ENCODE assay signal across 13 cellular contexts in genomic region chr11:124752471-124753100, GRCh38. TPM values are rescaled to one million over a fixed set of nuclear protein-coding genes. Genes with fewer than 3 reads are reported as not detected.
DNase-seq lines count a peak whose midpoint lies in the region; ATAC-seq, FAIRE-seq and TF ChIP-seq lines count a peak whose summit lies in the region.
"Had no signal": no experiment of that assay in that cellular context is flagged by ENCODE, and none has a peak within 500 bp of the region (broad histone marks: within the 10 kb centered on the region; RNA-seq: fewer than 3 reads in every experiment).

No MANE protein-coding gene starts in this region.

- H3K9me3 Mint-ChIP-seq in activated CD4-positive, alpha-beta memory T cell treated with anti-CD3 and anti-CD28 coated beads, Interleukin-2, amount 10 ng/mL, durations not matched to agents 7 days and 5 days: no peaks in the 10 kb centered on the region
- H3K9me3 Mint-ChIP-seq in activated CD4-positive, alpha-beta T cell treated with anti-CD3 and anti-CD28 coated beads, Interleukin-2, amount 10 ng/mL, durations not matched to agents 24 days and 14 days: no peaks in the 10 kb centered on the region

- H3K27me3 ChIP-seq in HepG2 (ENCODE audit: control insufficient read depth in 1 of 2, insufficient read depth in 2 of 2, low read length in 2 of 2) (peaks cover 0 to 46% of the 10 kb centered on the region in 2 experiments; a peak in 4 of 5 replicates), right lobe of liver (no peaks in the 10 kb centered on the region), upper lobe of right lung (no peaks in the 10 kb centered on the region)

- CTCF ChIA-PET in HepG2 (lab: Yijun Ruan, JAX; ENCODE audit: low intra/inter-chr PET ratio, low total read pairs): no interaction called here
- CTCF ChIA-PET in activated CD4-positive, alpha-beta memory T cell treated with anti-CD3 and anti-CD28 coated beads, Interleukin-2, amount 10 ng/mL, durations not matched to agents 7 days and 5 days (lab: Charles Lee): interaction anchor here (0.7 to 2.3 kb wide), 4 partner anchors 11 to 591 kb away, joined by 3 to 17 read pairs (median 7); partner anchors contain the start of gene NRGN

- H4K20me1 ChIP-seq in HepG2 (ENCODE audit: insufficient read depth, low read length): no peaks in the 10 kb centered on the region

- FAIRE-seq in HepG2 (lab: Jason Lieb, UNC): no peak

- H3K36me3 ChIP-seq in HepG2 (replicated peaks in 1 of 2; ENCODE audit: control insufficient read depth in 1 of 2, insufficient read depth in 2 of 2, low read length in 2 of 2) (no peaks in the 10 kb centered on the region), right lobe of liver (no peaks in the 10 kb centered on the region), upper lobe of right lung (peaks cover 32% of the 10 kb centered on the region)

- intact Hi-C loops in HepG2 (cut with micrococcal nuclease; ENCODE audit: unreplicated experiment): no loop called here
- intact Hi-C loops in right lobe of liver (cut with DNase I): no loop called here
- intact Hi-C loops in upper lobe of right lung (cut with DNase I): no loop called here
- intact Hi-C loops in activated CD4-positive, alpha-beta T cell treated with anti-CD3 and anti-CD28 coated beads, Interleukin-2, amount 10 ng/mL, durations not matched to agents 24 days and 14 days (cut with micrococcal nuclease): loop anchor here (10.0 kb wide), 1 partner anchor 412 kb away; the partner anchor contains the start of gene PKNOX2

- no peaks in the 10 kb centered on the region for H3K9me3 ChIP-seq in HepG2 (ENCODE audit: low read length)
- no peaks in the 10 kb centered on the region for H3K9me3 ChIP-seq in right lobe of liver
- no peaks in the 10 kb centered on the region for H3K9me3 ChIP-seq in iPS-18c (ENCODE audit: control insufficient read depth, insufficient read depth, low read length)
- no peaks in the 10 kb centered on the region for H3K9me3 ChIP-seq in upper lobe of right lung
- H3K9me3 ChIP-seq: mucosa of descending colon had no signal

- WGBS in HepG2 (ENCODE audit: low lambda C conversion rate): 64% methylated on average over 8 of the region's 10 CpGs
- 48% methylated on average over 7 of the region's 10 CpGs for WGBS in right lobe of liver (ENCODE audit: insufficient coverage, low coverage, low lambda C conversion rate, missing lambda C conversion rate)

- H3K27ac ChIP-seq in HepG2 (ENCODE audit: extremely low read length, insufficient read depth, low read length): no peak overlapping the region
- no peak overlapping the region for H3K27ac ChIP-seq in right lobe of liver
- H3K27ac ChIP-seq in upper lobe of right lung: peak overlapping the region; percentile 83

- DNase-seq in HepG2 (ENCODE audit: low spot score) (no peak), right lobe of liver (no peak), upper lobe of right lung (no peak), NCI-H748 treated with DMSO at 0.1 percent for 48 hours (lab: John Stamatoyannopoulos, UW) (no peak)
- DNase-seq in activated CD4-positive, alpha-beta memory T cell treated with anti-CD3 and anti-CD28 coated beads, Interleukin-2, amount 10 ng/mL, durations not matched to agents 7 days and 5 days: no peak
- DNase-seq in activated CD4-positive, alpha-beta T cell treated with anti-CD3 and anti-CD28 coated beads, Interleukin-2, amount 10 ng/mL, durations not matched to agents 24 days and 14 days: no peak
- DNase-seq: NCI-H1105; NCI-H526 treated with DMSO at 0.1 percent for 48 hours; stimulated activated CD4-positive, alpha-beta T cell treated with anti-CD3 and anti-CD28 coated beads, Interleukin-2, amount 100 ng/mL, for 24 hours had no signal

- H3K4me3 ChIP-seq in HepG2 (replicated peaks in 1 of 3; ENCODE audit: insufficient read depth in 1 of 3, low read depth in 2 of 3, low read length in 3 of 3): peak overlapping the region; percentile 44 to 65 (median 60); a peak in 4 of 6 replicates
- no peak overlapping the region for H3K4me3 ChIP-seq in right lobe of liver
- H3K4me3 ChIP-seq in iPS-18c (ENCODE audit: insufficient read depth, low read depth, low read length): peak overlapping the region; percentile 51; the same call in 1 of the 2 replicates
- peak overlapping the region; percentile 28 for H3K4me3 ChIP-seq in upper lobe of right lung
- H3K4me3 ChIP-seq: coronary artery had no signal

- peaks cover 62% of the 10 kb centered on the region for H3K4me1 ChIP-seq in HepG2 (ENCODE audit: insufficient read depth, low read length)
- H3K4me1 ChIP-seq in right lobe of liver: peaks cover 0 to 8% (median 0%) of the 10 kb centered on the region in 4 donors
- peaks cover 49% of the 10 kb centered on the region for H3K4me1 ChIP-seq in upper lobe of right lung

- H2AFZ ChIP-seq in HepG2 (ENCODE audit: low read length): no peak overlapping the region

- no peak overlapping the region for H3K9ac ChIP-seq in HepG2 (ENCODE audit: insufficient read depth, low read depth, low read length)

- BruUV-seq in HepG2 (replicated peaks; lab: Mats Ljungman, UMichigan): no TSS peak

- no peaks in the 10 kb centered on the region for H3K36me3 Mint-ChIP-seq in activated CD4-positive, alpha-beta memory T cell treated with anti-CD3 and anti-CD28 coated beads, Interleukin-2, amount 10 ng/mL, durations not matched to agents 7 days and 5 days (ENCODE audit: low read depth)
- no peaks in the 10 kb centered on the region for H3K36me3 Mint-ChIP-seq in activated CD4-positive, alpha-beta T cell treated with anti-CD3 and anti-CD28 coated beads, Interleukin-2, amount 10 ng/mL, durations not matched to agents 24 days and 14 days (ENCODE audit: low read depth)

- no peaks in the 10 kb centered on the region for H3K79me2 ChIP-seq in HepG2 (ENCODE audit: insufficient read depth, low read length)

- TF ChIP-seq RAD21 in HepG2 (CRISPR knock-in tag; IDR thresholded peaks at IDR 0.05): no peak

- peaks cover 21% of the 10 kb centered on the region for H3K27me3 Mint-ChIP-seq in activated CD4-positive, alpha-beta memory T cell treated with anti-CD3 and anti-CD28 coated beads, Interleukin-2, amount 10 ng/mL, durations not matched to agents 7 days and 5 days
- peaks cover 16% of the 10 kb centered on the region for H3K27me3 Mint-ChIP-seq in activated CD4-positive, alpha-beta T cell treated with anti-CD3 and anti-CD28 coated beads, Interleukin-2, amount 10 ng/mL, durations not matched to agents 24 days and 14 days

- peak overlapping the region; percentile 21 for H3K4me3 Mint-ChIP-seq in activated CD4-positive, alpha-beta memory T cell treated with anti-CD3 and anti-CD28 coated beads, Interleukin-2, amount 10 ng/mL, durations not matched to agents 7 days and 5 days
- no peak overlapping the region for H3K4me3 Mint-ChIP-seq in activated CD4-positive, alpha-beta T cell treated with anti-CD3 and anti-CD28 coated beads, Interleukin-2, amount 10 ng/mL, durations not matched to agents 24 days and 14 days

- TF ChIP-seq CTCF in HepG2 (CRISPR knock-in tag; IDR thresholded peaks at IDR 0.05) (no peak), right lobe of liver (IDR thresholded peaks at IDR 0.05) (no peak), upper lobe of right lung (IDR thresholded peaks at IDR 0.05) (no peak)

- POLR2A ChIA-PET in HepG2 (lab: Yijun Ruan, JAX): interaction anchor here (1.5 kb wide), 1 partner anchor 79 kb away, joined by 3 read pairs; the partner anchor contains the start of genes SIAE and SPA17
- POLR2A ChIA-PET in activated CD4-positive, alpha-beta memory T cell treated with anti-CD3 and anti-CD28 coated beads, Interleukin-2, amount 10 ng/mL, durations not matched to agents 7 days and 5 days (lab: Charles Lee): interaction anchor here (1.5 to 1.6 kb wide), 2 partner anchors 10 to 47 kb away, joined by 4 to 5 read pairs; partner anchors contain the start of genes ESAM and MSANTD2

- TF ChIP-seq POLR2A in HepG2 (IDR thresholded peaks at IDR 0.05; ENCODE audit: insufficient read depth in 1 of 2, low read depth in 2 of 2, low read length in 2 of 2) (no peak), right lobe of liver (IDR thresholded peaks at IDR 0.05) (no peak)

- TF ChIP-seq EP300 in HepG2 (IDR thresholded peaks at IDR 0.05; ENCODE audit: low read depth in 2 of 2, low read length in 2 of 2): no peak
- TF ChIP-seq EP300 in HepG2 (CRISPR knock-in tag; IDR thresholded peaks at IDR 0.05; ENCODE audit: borderline replicate concordance): no peak

- no peak for ATAC-seq in HepG2
- ATAC-seq in right lobe of liver: no peak
- peak; percentile 5 for ATAC-seq in upper lobe of right lung
- no peak for ATAC-seq in HG02678 (IDR thresholded peaks at IDR 0.05; ENCODE audit: unreplicated experiment)

- peaks cover 28% of the 10 kb centered on the region for H3K4me1 Mint-ChIP-seq in activated CD4-positive, alpha-beta memory T cell treated with anti-CD3 and anti-CD28 coated beads, Interleukin-2, amount 10 ng/mL, durations not matched to agents 7 days and 5 days
- H3K4me1 Mint-ChIP-seq in activated CD4-positive, alpha-beta T cell treated with anti-CD3 and anti-CD28 coated beads, Interleukin-2, amount 10 ng/mL, durations not matched to agents 24 days and 14 days: peaks cover 18% of the 10 kb centered on the region

- H3K27ac Mint-ChIP-seq in activated CD4-positive, alpha-beta memory T cell treated with anti-CD3 and anti-CD28 coated beads, Interleukin-2, amount 10 ng/mL, durations not matched to agents 7 days and 5 days: no peak overlapping the region
- H3K27ac Mint-ChIP-seq in activated CD4-positive, alpha-beta T cell treated with anti-CD3 and anti-CD28 coated beads, Interleukin-2, amount 10 ng/mL, durations not matched to agents 24 days and 14 days: no peak overlapping the region

- in situ Hi-C loops in HepG2 (cut with HindIII; ENCODE audit: extremely low pct_ligation_motif_present, low pct_unique_long_range_greater_than_20kb): no loop called here

- peak overlapping the region; percentile 71 for H3K4me2 ChIP-seq in HepG2 (ENCODE audit: low read depth, low read length)

RNA-seq across cellular contexts. Expression of gene VSIG2, which starts 0.5 kb away (rescaled TPM):
- 0.46 and 0.80 TPM in 2 replicates for total RNA-seq in HepG2 (2016; rRNA removed; fragmentation: Illumina TruSeq; extraction: Trizol)
- 0.44 and 0.71 TPM in 2 replicates for total RNA-seq in HepG2 (2016; cell fraction: cytosol; rRNA removed; fragmentation: Illumina TruSeq; extraction: Trizol; ENCODE audit: low read depth)
- total RNA-seq in HepG2 (2016; cell fraction: insoluble cytoplasmic fraction; rRNA removed; fragmentation: Illumina TruSeq; extraction: Trizol): 0.16 and 0.37 TPM in 2 replicates
- total RNA-seq in HepG2 (2016; cell fraction: membrane; rRNA removed; fragmentation: Illumina TruSeq; extraction: Trizol): 0.49 and 0.62 TPM in 2 replicates
- 0.66 and 0.68 TPM in 2 replicates for total RNA-seq in HepG2 (2016; cell fraction: nucleus; rRNA removed; fragmentation: Illumina TruSeq; extraction: Trizol)
- polyA plus RNA-seq in HepG2 (2011; rRNA removed): 2.7 and 3.5 TPM in 2 replicates
- polyA plus RNA-seq in HepG2 (2011; cell fraction: cytosol; rRNA removed): 2.0 and 3.1 TPM in 2 replicates
- polyA plus RNA-seq in HepG2 (2011; cell fraction: nucleus; rRNA removed): 3.6 and 3.8 TPM in 2 replicates
- polyA plus RNA-seq in HepG2 (2012): 0.79 and 1.0 TPM in 2 replicates
- polyA plus RNA-seq in HepG2 (2016; cell fraction: cytosol; fragmentation: Illumina TruSeq; extraction: Trizol; ENCODE audit: low read depth): 0.61 and 0.80 TPM in 2 replicates
- polyA plus RNA-seq in HepG2 (2016; cell fraction: insoluble cytoplasmic fraction; fragmentation: Illumina TruSeq; extraction: Trizol; ENCODE audit: low read depth): 0.58 TPM in 1 of 2 replicates, not detected in the other
- polyA plus RNA-seq in HepG2 (2016; cell fraction: membrane; fragmentation: Illumina TruSeq; extraction: Trizol; ENCODE audit: low read depth): 0.61 and 0.72 TPM in 2 replicates
- polyA plus RNA-seq in HepG2 (2016; cell fraction: nucleus; fragmentation: Illumina TruSeq; extraction: Trizol; ENCODE audit: insufficient read depth, low read depth): 0.99 and 1.3 TPM in 2 replicates
- polyA minus RNA-seq in HepG2 (2011; rRNA and poly(A)+ RNA removed; ENCODE audit: low replicate concordance): 2.1 TPM in 1 of 2 replicates, not detected in the other
- polyA minus RNA-seq in HepG2 (2011; cell fraction: cytosol; rRNA and poly(A)+ RNA removed): 0.49 TPM in 1 of 2 replicates, not detected in the other
- 0.39 TPM in 1 of 2 replicates, not detected in the other for polyA minus RNA-seq in HepG2 (2011; cell fraction: nucleus; rRNA and poly(A)+ RNA removed)
- total RNA-seq in right lobe of liver: 1 to 10 TPM in 2 of 6 experiments, under 1 TPM in 3, not detected in 1; 0.68 to 1.4 (median 0.83) TPM
- under 1 TPM; 0.38 to 0.55 TPM for total RNA-seq in activated CD4-positive, alpha-beta memory T cell treated with anti-CD3 and anti-CD28 coated beads, Interleukin-2, amount 10 ng/mL, durations not matched to agents 7 days and 5 days
- 40.1 TPM for total RNA-seq in upper lobe of right lung
- total RNA-seq in activated CD4-positive, alpha-beta T cell treated with anti-CD3 and anti-CD28 coated beads, Interleukin-2, amount 10 ng/mL, durations not matched to agents 24 days and 14 days: 0.23 TPM in 1 of 2 replicates, not detected in the other

RNA-seq across cellular contexts. Expression of gene ESAM, which starts 9.5 kb away (rescaled TPM):
- total RNA-seq in HepG2 (2016; rRNA removed; fragmentation: Illumina TruSeq; extraction: Trizol) (0.48 and 1.2 TPM in 2 replicates), right lobe of liver (10 to 100 TPM in 3 of 6 experiments, 1 to 10 TPM in 3; 6.1 to 15.3 (median 9.7) TPM), upper lobe of right lung (164 TPM)
- total RNA-seq in HepG2 (2016; cell fraction: cytosol; rRNA removed; fragmentation: Illumina TruSeq; extraction: Trizol; ENCODE audit: low read depth): 0.44 and 0.51 TPM in 2 replicates
- total RNA-seq in HepG2 (2016; cell fraction: insoluble cytoplasmic fraction; rRNA removed; fragmentation: Illumina TruSeq; extraction: Trizol): 0.33 and 1.5 TPM in 2 replicates
- total RNA-seq in HepG2 (2016; cell fraction: membrane; rRNA removed; fragmentation: Illumina TruSeq; extraction: Trizol): 0.65 and 0.80 TPM in 2 replicates
- 1.5 and 1.9 TPM in 2 replicates for total RNA-seq in HepG2 (2016; cell fraction: nucleus; rRNA removed; fragmentation: Illumina TruSeq; extraction: Trizol)
- 6.3 and 6.8 TPM in 2 replicates for polyA plus RNA-seq in HepG2 (2011; rRNA removed)
- 2.8 and 4.8 TPM in 2 replicates for polyA plus RNA-seq in HepG2 (2011; cell fraction: cytosol; rRNA removed)
- 5.1 and 7.8 TPM in 2 replicates for polyA plus RNA-seq in HepG2 (2011; cell fraction: nucleus; rRNA removed)
- 0.59 and 0.89 TPM in 2 replicates for polyA plus RNA-seq in HepG2 (2012)
- polyA plus RNA-seq in HepG2 (2016; cell fraction: cytosol; fragmentation: Illumina TruSeq; extraction: Trizol; ENCODE audit: low read depth): 0.98 and 1.0 TPM in 2 replicates
- 0.95 and 1.4 TPM in 2 replicates for polyA plus RNA-seq in HepG2 (2016; cell fraction: insoluble cytoplasmic fraction; fragmentation: Illumina TruSeq; extraction: Trizol; ENCODE audit: low read depth)
- 0.85 and 1.4 TPM in 2 replicates for polyA plus RNA-seq in HepG2 (2016; cell fraction: membrane; fragmentation: Illumina TruSeq; extraction: Trizol; ENCODE audit: low read depth)
- 2.5 and 3.0 TPM in 2 replicates for polyA plus RNA-seq in HepG2 (2016; cell fraction: nucleus; fragmentation: Illumina TruSeq; extraction: Trizol; ENCODE audit: insufficient read depth, low read depth)
- polyA minus RNA-seq in HepG2 (2011; rRNA and poly(A)+ RNA removed; ENCODE audit: low replicate concordance): 3.0 and 4.4 TPM in 2 replicates
- 1.8 and 2.2 TPM in 2 replicates for polyA minus RNA-seq in HepG2 (2011; cell fraction: cytosol; rRNA and poly(A)+ RNA removed)
- 1.9 and 3.0 TPM in 2 replicates for polyA minus RNA-seq in HepG2 (2011; cell fraction: nucleus; rRNA and poly(A)+ RNA removed)
- 1 to 10 TPM; 1.0 to 1.6 TPM for total RNA-seq in activated CD4-positive, alpha-beta memory T cell treated with anti-CD3 and anti-CD28 coated beads, Interleukin-2, amount 10 ng/mL, durations not matched to agents 7 days and 5 days
- total RNA-seq in activated CD4-positive, alpha-beta T cell treated with anti-CD3 and anti-CD28 coated beads, Interleukin-2, amount 10 ng/mL, durations not matched to agents 24 days and 14 days: 0.24 TPM in 1 of 2 replicates, not detected in the other

RNA-seq across cellular contexts. Expression of gene NRGN, which starts 12.8 kb away (rescaled TPM):
- 0.18 TPM in 1 of 2 replicates, not detected in the other for total RNA-seq in HepG2 (2016; rRNA removed; fragmentation: Illumina TruSeq; extraction: Trizol)
- total RNA-seq in HepG2 (2016; cell fraction: cytosol; rRNA removed; fragmentation: Illumina TruSeq; extraction: Trizol; ENCODE audit: low read depth): not detected in 2 replicates
- 0.19 TPM in 1 of 2 replicates, not detected in the other for total RNA-seq in HepG2 (2016; cell fraction: insoluble cytoplasmic fraction; rRNA removed; fragmentation: Illumina TruSeq; extraction: Trizol)
- not detected in 2 replicates for total RNA-seq in HepG2 (2016; cell fraction: membrane; rRNA removed; fragmentation: Illumina TruSeq; extraction: Trizol)
- 0.34 and 0.47 TPM in 2 replicates for total RNA-seq in HepG2 (2016; cell fraction: nucleus; rRNA removed; fragmentation: Illumina TruSeq; extraction: Trizol)
- 0.12 and 0.22 TPM in 2 replicates for polyA plus RNA-seq in HepG2 (2011; rRNA removed)
- 0.14 and 0.28 TPM in 2 replicates for polyA plus RNA-seq in HepG2 (2011; cell fraction: cytosol; rRNA removed)
- polyA plus RNA-seq in HepG2 (2011; cell fraction: nucleus; rRNA removed): 0.97 and 1.5 TPM in 2 replicates
- 0.17 and 0.63 TPM in 2 replicates for polyA plus RNA-seq in HepG2 (2012)
- polyA plus RNA-seq in HepG2 (2016; cell fraction: cytosol; fragmentation: Illumina TruSeq; extraction: Trizol; ENCODE audit: low read depth): 0.25 and 0.49 TPM in 2 replicates
- 0.46 and 0.95 TPM in 2 replicates for polyA plus RNA-seq in HepG2 (2016; cell fraction: insoluble cytoplasmic fraction; fragmentation: Illumina TruSeq; extraction: Trizol; ENCODE audit: low read depth)
- polyA plus RNA-seq in HepG2 (2016; cell fraction: membrane; fragmentation: Illumina TruSeq; extraction: Trizol; ENCODE audit: low read depth): 0.40 and 0.63 TPM in 2 replicates
- polyA plus RNA-seq in HepG2 (2016; cell fraction: nucleus; fragmentation: Illumina TruSeq; extraction: Trizol; ENCODE audit: insufficient read depth, low read depth): 0.44 and 0.90 TPM in 2 replicates
- polyA minus RNA-seq in HepG2 (2011; rRNA and poly(A)+ RNA removed; ENCODE audit: low replicate concordance): 0.98 and 1.9 TPM in 2 replicates
- polyA minus RNA-seq in HepG2 (2011; cell fraction: cytosol; rRNA and poly(A)+ RNA removed): not detected in 2 replicates
- polyA minus RNA-seq in HepG2 (2011; cell fraction: nucleus; rRNA and poly(A)+ RNA removed): not detected in 2 replicates
- total RNA-seq in right lobe of liver: 1 to 10 TPM in 3 of 6 experiments, under 1 TPM in 2, not detected in 1; 0.43 to 4.6 (median 1.4) TPM
- 1 to 10 TPM; 7.3 to 8.4 TPM for total RNA-seq in activated CD4-positive, alpha-beta memory T cell treated with anti-CD3 and anti-CD28 coated beads, Interleukin-2, amount 10 ng/mL, durations not matched to agents 7 days and 5 days
- 79.9 TPM for total RNA-seq in upper lobe of right lung
- 4.4 and 5.4 TPM in 2 replicates for total RNA-seq in activated CD4-positive, alpha-beta T cell treated with anti-CD3 and anti-CD28 coated beads, Interleukin-2, amount 10 ng/mL, durations not matched to agents 24 days and 14 days

RNA-seq across cellular contexts. Expression of gene MSANTD2, which starts 47.6 kb away (rescaled TPM):
- 6.8 and 10.1 TPM in 2 replicates for total RNA-seq in HepG2 (2016; rRNA removed; fragmentation: Illumina TruSeq; extraction: Trizol)
- total RNA-seq in HepG2 (2016; cell fraction: cytosol; rRNA removed; fragmentation: Illumina TruSeq; extraction: Trizol; ENCODE audit: low read depth): 2.0 and 2.6 TPM in 2 replicates
- 5.6 and 10.3 TPM in 2 replicates for total RNA-seq in HepG2 (2016; cell fraction: insoluble cytoplasmic fraction; rRNA removed; fragmentation: Illumina TruSeq; extraction: Trizol)
- total RNA-seq in HepG2 (2016; cell fraction: membrane; rRNA removed; fragmentation: Illumina TruSeq; extraction: Trizol): 4.5 and 5.1 TPM in 2 replicates
- 15.8 and 18.9 TPM in 2 replicates for total RNA-seq in HepG2 (2016; cell fraction: nucleus; rRNA removed; fragmentation: Illumina TruSeq; extraction: Trizol)
- 7.5 and 8.7 TPM in 2 replicates for polyA plus RNA-seq in HepG2 (2011; rRNA removed)
- polyA plus RNA-seq in HepG2 (2011; cell fraction: cytosol; rRNA removed): 2.1 and 2.7 TPM in 2 replicates
- polyA plus RNA-seq in HepG2 (2011; cell fraction: nucleus; rRNA removed): 19.4 and 25.6 TPM in 2 replicates
- 6.6 and 7.1 TPM in 2 replicates for polyA plus RNA-seq in HepG2 (2012)
- 1.8 and 2.2 TPM in 2 replicates for polyA plus RNA-seq in HepG2 (2016; cell fraction: cytosol; fragmentation: Illumina TruSeq; extraction: Trizol; ENCODE audit: low read depth)
- polyA plus RNA-seq in HepG2 (2016; cell fraction: insoluble cytoplasmic fraction; fragmentation: Illumina TruSeq; extraction: Trizol; ENCODE audit: low read depth): 7.1 and 7.6 TPM in 2 replicates
- 3.7 and 3.8 TPM in 2 replicates for polyA plus RNA-seq in HepG2 (2016; cell fraction: membrane; fragmentation: Illumina TruSeq; extraction: Trizol; ENCODE audit: low read depth)
- 45.5 and 49.8 TPM in 2 replicates for polyA plus RNA-seq in HepG2 (2016; cell fraction: nucleus; fragmentation: Illumina TruSeq; extraction: Trizol; ENCODE audit: insufficient read depth, low read depth)
- 1.6 and 4.0 TPM in 2 replicates for polyA minus RNA-seq in HepG2 (2011; rRNA and poly(A)+ RNA removed; ENCODE audit: low replicate concordance)
- polyA minus RNA-seq in HepG2 (2011; cell fraction: cytosol; rRNA and poly(A)+ RNA removed): 2.7 and 4.0 TPM in 2 replicates
- polyA minus RNA-seq in HepG2 (2011; cell fraction: nucleus; rRNA and poly(A)+ RNA removed): 14.8 and 19.6 TPM in 2 replicates
- total RNA-seq in right lobe of liver: 1 to 10 TPM; 2.6 to 4.7 (median 3.6) TPM
- 10 to 100 TPM in 1 of 2 experiments, 1 to 10 TPM in 1; 9.4 to 10.4 TPM for total RNA-seq in activated CD4-positive, alpha-beta memory T cell treated with anti-CD3 and anti-CD28 coated beads, Interleukin-2, amount 10 ng/mL, durations not matched to agents 7 days and 5 days
- 13.3 TPM for total RNA-seq in upper lobe of right lung
- 10.6 TPM in 2 replicates for total RNA-seq in activated CD4-positive, alpha-beta T cell treated with anti-CD3 and anti-CD28 coated beads, Interleukin-2, amount 10 ng/mL, durations not matched to agents 24 days and 14 days

Comparison
In these comparisons a context has a peak if more than half of its experiments do, and no peak if none do; other contexts are left out.
1. H3K4me3 ChIP-seq: peak in HepG2 (3 of 3), iPS-18c (single experiment) and upper lobe of right lung (single experiment); none in right lobe of liver (0 of 3).
2. RNA of gene VSIG2, which starts 0.5 kb away (total RNA-seq): 40.1 TPM in upper lobe of right lung (single experiment); 0.68 to 1.4 TPM in right lobe of liver, 0.16 to 0.80 TPM in HepG2, 0.38 to 0.55 TPM in activated CD4-positive, alpha-beta memory T cell treated with anti-CD3 and anti-CD28 coated beads, Interleukin-2, amount 10 ng/mL, durations not matched to agents 7 days and 5 days and 0.23 TPM in activated CD4-positive, alpha-beta T cell treated with anti-CD3 and anti-CD28 coated beads, Interleukin-2, amount 10 ng/mL, durations not matched to agents 24 days and 14 days; every median in the first group is over 10 times any median in the second.
3. RNA of gene ESAM, which starts 9.5 kb away (total RNA-seq): 164 TPM in upper lobe of right lung (single experiment); 6.1 to 15.3 TPM in right lobe of liver, 1.0 to 1.6 TPM in activated CD4-positive, alpha-beta memory T cell treated with anti-CD3 and anti-CD28 coated beads, Interleukin-2, amount 10 ng/mL, durations not matched to agents 7 days and 5 days, 0.33 to 1.9 TPM in HepG2 and 0.24 TPM in activated CD4-positive, alpha-beta T cell treated with anti-CD3 and anti-CD28 coated beads, Interleukin-2, amount 10 ng/mL, durations not matched to agents 24 days and 14 days; every median in the first group is over 10 times any median in the second.